Comparison of ENCODE assay signal across 29 cellular contexts in genomic region chr7:104327534-104327933, GRCh38. TPM values are rescaled to one million over a fixed set of nuclear protein-coding genes. Genes with fewer than 3 reads are reported as not detected.
DNase-seq lines count a peak whose midpoint lies in the region; ATAC-seq and TF ChIP-seq lines count a peak whose summit lies in the region.
"Had no signal": no experiment of that assay in that cellular context is flagged by ENCODE, and none has a peak within 500 bp of the region (broad histone marks: within the 10 kb centered on the region; RNA-seq: fewer than 3 reads in every experiment).

No MANE protein-coding gene starts in this region.

- H4K20me1 ChIP-seq in H9 (ENCODE audit: control insufficient read depth, insufficient read depth, insufficient read length), result no peaks in the 10 kb centered on the region

- H3K4me1 ChIP-seq in CD8-positive, alpha-beta T cell (ENCODE audit: insufficient read depth, low read length), result no peaks in the 10 kb centered on the region
- H3K4me1 ChIP-seq in H9 (ENCODE audit: insufficient read depth, low read length), result no peaks in the 10 kb centered on the region
- H3K4me1 ChIP-seq: foreskin keratinocyte, parathyroid adenoma had no signal

- no peaks in the 10 kb centered on the region for H3K79me1 ChIP-seq in H9 (ENCODE audit: insufficient read depth, low read depth, low read length, poor library complexity, severe bottlenecking)

- H2BK12ac ChIP-seq in H9 (ENCODE audit: insufficient read length, low read depth, low read length), result no peak overlapping the region

- no peak for ATAC-seq in CD8-positive, alpha-beta T cell
- no peak for ATAC-seq in activated T-cell treated with anti-CD3 and anti-CD28 coated beads, Interleukin-2, amount 50 U/mL, for 4 hours
- no peak for ATAC-seq in natural killer cell
- ATAC-seq: HCT116, heart right ventricle, K562 had no signal

- H3K23ac ChIP-seq in H9 (ENCODE audit: insufficient read length, low read depth, low read length), result no peak overlapping the region

- no peak overlapping the region for H2BK15ac ChIP-seq in H9 (ENCODE audit: low read depth, low read length)

- H3K4me2 ChIP-seq in H9 (ENCODE audit: insufficient read depth, insufficient read length, low read length), result peak overlapping the region; percentile 71

- no peak for DNase-seq in CD8-positive, alpha-beta T cell
- no peak for DNase-seq in H9
- no peak for DNase-seq in endothelial cell (ENCODE audit: low spot score)
- DNase-seq in nephron progenitor cell, result no peak
- no peak for DNase-seq in activated T-cell treated with anti-CD3 and anti-CD28 coated beads, Interleukin-2, amount 50 U/mL, for 4 hours
- no peak for DNase-seq in Kasumi-1 (lab: John Stamatoyannopoulos, UW)
- no peak for DNase-seq in natural killer cell
- DNase-seq: activated naive CD4-positive, alpha-beta T cell treated with anti-CD3 and anti-CD28 coated beads, Interleukin-2, amount 10 ng/mL, durations not matched to agents 7 days and 5 days; activated T-cell treated with anti-CD3 and anti-CD28 coated beads, Interleukin-2, amount 50 U/mL, for 1 hour; foreskin keratinocyte; GF-D8; heart right ventricle; immature natural killer cell; NCI-H1436 treated with DMSO at 0.1 percent for 48 hours; NCI-H446 treated with DMSO at 0.1 percent for 48 hours; right lobe of liver; SK-N-SH; stimulated activated CD4-positive, alpha-beta T cell treated with anti-CD3 and anti-CD28 coated beads, Interleukin-2, amount 100 ng/mL, for 48 hours had no signal

- no peak overlapping the region for H3K4me3 ChIP-seq in CD8-positive, alpha-beta T cell (ENCODE audit: low read depth, low read length)
- H3K4me3 ChIP-seq: K562, right lobe of liver had no signal

- H3K9me3 Mint-ChIP-seq in CD8-positive, alpha-beta T cell, result no peaks in the 10 kb centered on the region
- no peaks in the 10 kb centered on the region; a peak in 1 of 5 replicates for H3K9me3 Mint-ChIP-seq in H9
- no peaks in the 10 kb centered on the region for H3K9me3 Mint-ChIP-seq in endothelial cell (ENCODE audit: unreplicated experiment)
- H3K9me3 Mint-ChIP-seq in nephron progenitor cell, result no peaks in the 10 kb centered on the region
- H3K9me3 Mint-ChIP-seq in activated T-cell treated with anti-CD3 and anti-CD28 coated beads, Interleukin-2, amount 50 U/mL, for 4 hours, result peaks cover 5% of the 10 kb centered on the region
- no peaks in the 10 kb centered on the region for H3K9me3 Mint-ChIP-seq in natural killer cell
- H3K9me3 Mint-ChIP-seq: activated naive CD4-positive, alpha-beta T cell treated with anti-CD3 and anti-CD28 coated beads, Interleukin-2, amount 10 ng/mL, durations not matched to agents 7 days and 5 days; memory B cell; T-helper 1 cell treated with Interleukin-12 subunit alpha and Interleukin-12 subunit beta and Interleukin-4 antibody, amounts not matched to agents 30 μg/mL and 1 μg/mL, for 36 hours had no signal

- no peak overlapping the region for H3T11ph ChIP-seq in H9 (ENCODE audit: low read length)

- no peak overlapping the region for H3K14ac ChIP-seq in H9 (ENCODE audit: insufficient read depth, low read length)

- no peak overlapping the region for H3K18ac ChIP-seq in H9 (ENCODE audit: insufficient read length, low read depth, low read length)

- WGBS in H9 (ENCODE audit: extremely low coverage, insufficient read length, low lambda C conversion rate), result no CpG with 5 or more reads among the region's 7 CpGs

- H3K9me3 ChIP-seq in CD8-positive, alpha-beta T cell (ENCODE audit: low read length), result no peaks in the 10 kb centered on the region
- no peaks in the 10 kb centered on the region for H3K9me3 ChIP-seq in H9 (ENCODE audit: control insufficient read depth, low read depth, low read length)
- H3K9me3 ChIP-seq: esophagus muscularis mucosa, right lobe of liver, SK-N-SH, tibial nerve had no signal

- no peak overlapping the region for H2BK20ac ChIP-seq in H9 (ENCODE audit: low read depth, low read length, poor library complexity, severe bottlenecking)

- H3K27me3 Mint-ChIP-seq in CD8-positive, alpha-beta T cell (ENCODE audit: low read depth), result peaks cover 33% of the 10 kb centered on the region
- H3K27me3 Mint-ChIP-seq in H9 (ENCODE audit: low read depth) (peaks cover 75% of the 10 kb centered on the region), endothelial cell (ENCODE audit: unreplicated experiment) (peaks cover 21% of the 10 kb centered on the region), nephron progenitor cell (ENCODE audit: low read depth, poor library complexity) (peaks cover 95% of the 10 kb centered on the region), natural killer cell (ENCODE audit: low read depth in 2 of 2) (peaks cover 34 to 36% of the 10 kb centered on the region in 2 donors)
- H3K27me3 Mint-ChIP-seq in activated T-cell treated with anti-CD3 and anti-CD28 coated beads, Interleukin-2, amount 50 U/mL, for 4 hours (ENCODE audit: low read depth), result peaks cover 37% of the 10 kb centered on the region

- no peaks in the 10 kb centered on the region for H3K36me3 Mint-ChIP-seq in CD8-positive, alpha-beta T cell
- no peaks in the 10 kb centered on the region; a peak in 1 of 7 replicates for H3K36me3 Mint-ChIP-seq in H9 (ENCODE audit: insufficient read depth in 1 of 3, low read depth in 3 of 3)
- no peaks in the 10 kb centered on the region for H3K36me3 Mint-ChIP-seq in endothelial cell (ENCODE audit: low read depth, unreplicated experiment)
- no peaks in the 10 kb centered on the region for H3K36me3 Mint-ChIP-seq in nephron progenitor cell (ENCODE audit: low read depth)
- no peaks in the 10 kb centered on the region for H3K36me3 Mint-ChIP-seq in activated T-cell treated with anti-CD3 and anti-CD28 coated beads, Interleukin-2, amount 50 U/mL, for 4 hours (ENCODE audit: insufficient read depth)
- H3K36me3 Mint-ChIP-seq in natural killer cell, result peaks cover 8% of the 10 kb centered on the region
- H3K36me3 Mint-ChIP-seq: activated naive CD4-positive, alpha-beta T cell treated with anti-CD3 and anti-CD28 coated beads, Interleukin-2, amount 10 ng/mL, durations not matched to agents 7 days and 5 days; immature natural killer cell; memory B cell had no signal

- intact Hi-C loops in CD8-positive, alpha-beta T cell (cut with DNase I, micrococcal nuclease), result no loop called here
- intact Hi-C loops in natural killer cell (cut with micrococcal nuclease), result no loop called here

- no peak overlapping the region for H4K5ac ChIP-seq in H9 (ENCODE audit: insufficient read length, low read depth, low read length)

- peak overlapping the region; percentile 8 for H3K4me3 Mint-ChIP-seq in CD8-positive, alpha-beta T cell
- H3K4me3 Mint-ChIP-seq in H9, result peak overlapping the region in 1 of 2 experiments; percentile 80; a peak in 3 of 5 replicates
- H3K4me3 Mint-ChIP-seq in endothelial cell (ENCODE audit: unreplicated experiment), result peak overlapping the region; percentile 4
- H3K4me3 Mint-ChIP-seq in nephron progenitor cell, result peak overlapping the region; percentile 58
- H3K4me3 Mint-ChIP-seq in activated T-cell treated with anti-CD3 and anti-CD28 coated beads, Interleukin-2, amount 50 U/mL, for 4 hours, result no peak overlapping the region
- H3K4me3 Mint-ChIP-seq in natural killer cell, result no peak overlapping the region
- H3K4me3 Mint-ChIP-seq: activated naive CD4-positive, alpha-beta T cell treated with anti-CD3 and anti-CD28 coated beads, Interleukin-2, amount 10 ng/mL, durations not matched to agents 7 days and 5 days; memory B cell; T-helper 1 cell treated with Interleukin-12 subunit alpha and Interleukin-12 subunit beta and Interleukin-4 antibody, amounts not matched to agents 30 μg/mL and 1 μg/mL, for 36 hours had no signal

- no peak overlapping the region for H2AK5ac ChIP-seq in H9 (ENCODE audit: insufficient read length, low read length)

- H2AFZ ChIP-seq in H9 (ENCODE audit: low read length), result no peak overlapping the region
- H2AFZ ChIP-seq: parathyroid adenoma had no signal

- no peak overlapping the region for H3K27ac ChIP-seq in CD8-positive, alpha-beta T cell (ENCODE audit: low read depth, low read length)
- no peak overlapping the region for H3K27ac ChIP-seq in H9 (ENCODE audit: insufficient read length, low read depth, low read length)
- H3K27ac ChIP-seq: cardiac muscle cell, coronary artery, esophagus muscularis mucosa, foreskin keratinocyte, heart right ventricle, parathyroid adenoma, right lobe of liver, tibial nerve had no signal

- H3K36me3 ChIP-seq in CD8-positive, alpha-beta T cell (ENCODE audit: insufficient read depth, low read length), result no peaks in the 10 kb centered on the region
- H3K36me3 ChIP-seq: cardiac muscle cell, esophagus muscularis mucosa, heart right ventricle, right lobe of liver, tibial nerve had no signal

- no peak for TF ChIP-seq CTCF in CD8-positive, alpha-beta T cell (IDR thresholded peaks at IDR 0.05)
- no peak for TF ChIP-seq CTCF in H9 (conservative IDR thresholded peaks at IDR 0.05)
- no peak for TF ChIP-seq CTCF in endothelial cell (IDR thresholded peaks at IDR 0.05; ENCODE audit: unreplicated experiment)
- TF ChIP-seq CTCF in nephron progenitor cell (IDR thresholded peaks at IDR 0.05), result no peak
- TF ChIP-seq CTCF in natural killer cell (IDR thresholded peaks at IDR 0.05), result no peak

- peaks cover 6% of the 10 kb centered on the region for H3K27me3 ChIP-seq in CD8-positive, alpha-beta T cell (ENCODE audit: insufficient read depth, low read length)
- peaks cover 38% of the 10 kb centered on the region for H3K27me3 ChIP-seq in H9 (ENCODE audit: insufficient read depth, low read length)

- no peak overlapping the region for H2BK5ac ChIP-seq in H9 (ENCODE audit: insufficient read length, low read length)

- CTCF ChIA-PET in CD8-positive, alpha-beta T cell (lab: Charles Lee), result no interaction called here

- H4K91ac ChIP-seq in H9 (ENCODE audit: insufficient read length, low read depth, low read length), result no peak overlapping the region

- no peak overlapping the region for H3K56ac ChIP-seq in H9 (ENCODE audit: insufficient read length, low read depth, low read length)

- POLR2A ChIA-PET in CD8-positive, alpha-beta T cell (lab: Charles Lee), result no interaction called here

- no peak overlapping the region for H3K27ac Mint-ChIP-seq in CD8-positive, alpha-beta T cell
- no peak overlapping the region for H3K27ac Mint-ChIP-seq in H9
- H3K27ac Mint-ChIP-seq in endothelial cell (ENCODE audit: unreplicated experiment), result no peak overlapping the region
- H3K27ac Mint-ChIP-seq in nephron progenitor cell, result no peak overlapping the region
- no peak overlapping the region for H3K27ac Mint-ChIP-seq in natural killer cell
- H3K27ac Mint-ChIP-seq: activated naive CD4-positive, alpha-beta T cell treated with anti-CD3 and anti-CD28 coated beads, Interleukin-2, amount 10 ng/mL, durations not matched to agents 7 days and 5 days; immature natural killer cell; memory B cell; T-helper 1 cell treated with Interleukin-12 subunit alpha and Interleukin-12 subunit beta and Interleukin-4 antibody, amounts not matched to agents 30 μg/mL and 1 μg/mL, for 36 hours had no signal

- H3K23me2 ChIP-seq in H9 (ENCODE audit: insufficient read length, low read depth, low read length, poor library complexity, severe bottlenecking), result peaks cover 12% of the 10 kb centered on the region

- no peak overlapping the region for H2BK120ac ChIP-seq in H9 (ENCODE audit: low read depth, low read length, poor library complexity, severe bottlenecking)

- H3K79me2 ChIP-seq in H9 (ENCODE audit: insufficient read depth, low read length), result no peaks in the 10 kb centered on the region
- H3K79me2 ChIP-seq: parathyroid adenoma had no signal

- peaks cover 14% of the 10 kb centered on the region for H3K4me1 Mint-ChIP-seq in CD8-positive, alpha-beta T cell (ENCODE audit: low read depth)
- H3K4me1 Mint-ChIP-seq in H9 (peaks cover 4 to 12% of the 10 kb centered on the region in 2 experiments; a peak in 3 of 4 replicates), endothelial cell (ENCODE audit: unreplicated experiment) (peaks cover 10% of the 10 kb centered on the region), nephron progenitor cell (peaks cover 6% of the 10 kb centered on the region), natural killer cell (no peaks in the 10 kb centered on the region)
- H3K4me1 Mint-ChIP-seq in activated T-cell treated with anti-CD3 and anti-CD28 coated beads, Interleukin-2, amount 50 U/mL, for 4 hours (ENCODE audit: low read depth), result peaks cover 8% of the 10 kb centered on the region
- H3K4me1 Mint-ChIP-seq: immature natural killer cell, memory B cell had no signal

- H4K8ac ChIP-seq in H9 (replicated peaks; ENCODE audit: insufficient read length, low read depth, low read length), result no peak overlapping the region

- no peak overlapping the region for H3K9ac ChIP-seq in H9 (ENCODE audit: extremely low read depth, insufficient read length, low read length)
- H3K9ac ChIP-seq: parathyroid adenoma, SK-N-SH had no signal

- H3K4ac ChIP-seq in H9 (ENCODE audit: low read depth, low read length), result no peak overlapping the region

RNA-seq across cellular contexts. Expression of gene LHFPL3, which starts 0.9 kb away (rescaled TPM):
- total RNA-seq in CD8-positive, alpha-beta T cell, result not detected
- total RNA-seq in H9 (2021) (not detected in 2 replicates), endothelial cell (ENCODE audit: unreplicated experiment) (not detected), natural killer cell (not detected)
- not detected for total RNA-seq in activated T-cell treated with anti-CD3 and anti-CD28 coated beads, Interleukin-2, amount 50 U/mL, for 4 hours
- total RNA-seq: activated CD8-positive, alpha-beta memory T cell treated with anti-CD3 and anti-CD28 coated beads for 36 hours; cardiac muscle cell; esophagus muscularis mucosa; foreskin keratinocyte; heart right ventricle; HT-29; K562; right lobe of liver; tibial nerve had no signal

Comparison
In these comparisons a context has a peak if more than half of its experiments do, and no peak if none do; other contexts are left out.
1. H3K4me3 Mint-ChIP-seq: peak in CD8-positive, alpha-beta T cell (single experiment), endothelial cell (single experiment) and nephron progenitor cell (single experiment); none in activated T-cell treated with anti-CD3 and anti-CD28 coated beads, Interleukin-2, amount 50 U/mL, for 4 hours (single experiment) and natural killer cell (single experiment).